Comparison of ENCODE assay signal across 28 cellular contexts in the genomic region with DNA sequence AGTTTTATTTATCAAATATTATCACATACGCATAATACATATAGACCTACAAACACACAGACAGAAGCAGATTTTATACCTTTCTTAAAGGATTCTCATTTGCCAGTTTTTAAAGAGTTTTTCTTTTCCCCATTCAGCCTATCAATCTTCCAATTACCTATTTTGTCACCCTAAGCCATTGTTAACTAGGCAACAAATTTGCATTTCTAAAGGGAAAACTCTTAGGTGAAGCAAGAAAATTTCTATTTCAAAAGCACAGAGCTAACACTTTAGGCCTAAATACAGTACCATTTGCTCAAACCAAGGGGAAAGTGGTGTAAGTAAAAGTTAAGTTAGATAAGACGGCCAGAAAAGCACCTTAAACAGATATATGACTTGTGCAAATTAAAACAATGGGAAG.
"Had no signal": no experiment of that assay in that cellular context is flagged by ENCODE, and none has a peak within 500 bp of the region (broad histone marks: within the 10 kb centered on the region; RNA-seq: fewer than 3 reads in every experiment).

No MANE protein-coding gene starts in this region.

- H3K27me3 ChIP-seq: left lung, neutrophil, right atrium auricular region, right lobe of liver, stomach, testis, thyroid gland, transverse colon, upper lobe of left lung, vagina had no signal

- H3K36me3 Mint-ChIP-seq: immature natural killer cell; naive thymus-derived CD8-positive, alpha-beta T cell; stimulated activated naive B cell treated with anti-CD40 and anti-IgM and Interleukin-4, amounts not matched to agents 10 μg/mL and 1 μg/mL and 100 μg/mL, for 72 hours had no signal

- H2AFZ ChIP-seq: parathyroid adenoma had no signal

- ATAC-seq: left colon; left lung; lower lobe of right lung; naive thymus-derived CD8-positive, alpha-beta T cell; right lobe of liver; stimulated activated naive B cell treated with anti-CD40 and anti-IgM and Interleukin-4, amounts not matched to agents 10 μg/mL and 1 μg/mL and 100 μg/mL, for 72 hours; stimulated activated naive CD8-positive, alpha-beta T cell treated with anti-CD3 and anti-CD28 coated beads, Interleukin-15, Interleukin-2, amounts not matched to agents 100 U/mL and 50 U/mL, for 24 hours had no signal

- H3K4me3 ChIP-seq: left lung, lower lobe of right lung, right atrium auricular region, right lobe of liver, smooth muscle cell, stomach, testis, thyroid gland, transverse colon, upper lobe of left lung, vagina had no signal

- H3K4me3 Mint-ChIP-seq: immature natural killer cell; naive thymus-derived CD8-positive, alpha-beta T cell; nephron; neural crest cell; stimulated activated naive B cell treated with anti-CD40 and anti-IgM and Interleukin-4, amounts not matched to agents 10 μg/mL and 1 μg/mL and 100 μg/mL, for 72 hours had no signal

- H3K4me1 Mint-ChIP-seq: immature natural killer cell; naive thymus-derived CD8-positive, alpha-beta T cell; nephron; neural crest cell; stimulated activated naive B cell treated with anti-CD40 and anti-IgM and Interleukin-4, amounts not matched to agents 10 μg/mL and 1 μg/mL and 100 μg/mL, for 72 hours had no signal

- H3K27me3 Mint-ChIP-seq: naive thymus-derived CD8-positive, alpha-beta T cell; stimulated activated naive B cell treated with anti-CD40 and anti-IgM and Interleukin-4, amounts not matched to agents 10 μg/mL and 1 μg/mL and 100 μg/mL, for 72 hours had no signal

- H3K4me2 ChIP-seq: smooth muscle cell had no signal

- H3K9ac ChIP-seq: parathyroid adenoma had no signal

- H3K36me3 ChIP-seq: left lung, lower lobe of right lung, neutrophil, right atrium auricular region, right lobe of liver, stomach, thyroid gland, transverse colon, upper lobe of left lung, vagina had no signal

- H3K4me1 ChIP-seq: left lung, lower lobe of right lung, parathyroid adenoma, right atrium auricular region, right lobe of liver, stomach, testis, thyroid gland, transverse colon, upper lobe of left lung, vagina had no signal

- H3K27ac Mint-ChIP-seq: immature natural killer cell; naive thymus-derived CD8-positive, alpha-beta T cell; nephron; stimulated activated naive B cell treated with anti-CD40 and anti-IgM and Interleukin-4, amounts not matched to agents 10 μg/mL and 1 μg/mL and 100 μg/mL, for 72 hours had no signal

- H3K27ac ChIP-seq: left lung, lower lobe of right lung, neutrophil, parathyroid adenoma, right atrium auricular region, right lobe of liver, stomach, testis, thyroid gland, transverse colon, upper lobe of left lung, vagina had no signal

- FAIRE-seq: islet of Langerhans had no signal

- H3K79me2 ChIP-seq: parathyroid adenoma had no signal

- H3K9me3 ChIP-seq: left lung, lower lobe of right lung, neutrophil, right atrium auricular region, right lobe of liver, testis, thyroid gland, transverse colon, upper lobe of left lung, vagina had no signal

- DNase-seq: hypothalamus; immature natural killer cell; kidney; left colon; left lung; lower lobe of right lung; mammary epithelial cell; mesenchymal stem cell; naive thymus-derived CD8-positive, alpha-beta T cell; occipital lobe; right lobe of liver; stimulated activated CD4-positive, alpha-beta T cell treated with anti-CD3 and anti-CD28 coated beads, Interleukin-1b, Interleukin-23, amount 100 ng/mL, for 48 hours; stimulated activated CD4-positive, alpha-beta T cell treated with anti-CD3 and anti-CD28 coated beads, Interleukin-2, amount 100 ng/mL, for 48 hours; stimulated activated naive B cell treated with anti-CD40 and anti-IgM and Interleukin-4, amounts not matched to agents 10 μg/mL and 1 μg/mL and 100 μg/mL, for 72 hours; stimulated activated naive CD8-positive, alpha-beta T cell treated with anti-CD3 and anti-CD28 coated beads, Interleukin-15, Interleukin-2, amounts not matched to agents 100 U/mL and 50 U/mL, for 24 hours; stomach; testis; thyroid gland; transverse colon; upper lobe of left lung had no signal
